In genomic region chr13:58574791-58575190, GRCh38 we compare ENCODE assay signal across 11 cellular contexts.
"Had no signal": no experiment of that assay in that cellular context is flagged by ENCODE, and none has a peak within 500 bp of the region (broad histone marks: within the 10 kb centered on the region; RNA-seq: fewer than 3 reads in every experiment).

No MANE protein-coding gene starts in this region.

- H3K9me3 ChIP-seq: HAP-1 had no signal

- H3K4me3 Mint-ChIP-seq: GM23338, H9, HFFc6 had no signal

- H3K4me1 ChIP-seq: HAP-1 had no signal

- H3K27ac Mint-ChIP-seq: GM23338, H9, HFFc6 had no signal

- ATAC-seq: GM23338, HCT116 had no signal

- DNase-seq: GM23248, GOT3, H7, H9, HCEC 1CT, HFFc6 had no signal

- H3K36me3 ChIP-seq: HAP-1 had no signal

- H3K9ac ChIP-seq: GM23248 had no signal

- H3K27ac ChIP-seq: GM23248 had no signal

- H3K4me3 ChIP-seq: GM23248, GM23338, HAP-1 had no signal

- FAIRE-seq: H1, H54 had no signal
